In the genomic region with DNA sequence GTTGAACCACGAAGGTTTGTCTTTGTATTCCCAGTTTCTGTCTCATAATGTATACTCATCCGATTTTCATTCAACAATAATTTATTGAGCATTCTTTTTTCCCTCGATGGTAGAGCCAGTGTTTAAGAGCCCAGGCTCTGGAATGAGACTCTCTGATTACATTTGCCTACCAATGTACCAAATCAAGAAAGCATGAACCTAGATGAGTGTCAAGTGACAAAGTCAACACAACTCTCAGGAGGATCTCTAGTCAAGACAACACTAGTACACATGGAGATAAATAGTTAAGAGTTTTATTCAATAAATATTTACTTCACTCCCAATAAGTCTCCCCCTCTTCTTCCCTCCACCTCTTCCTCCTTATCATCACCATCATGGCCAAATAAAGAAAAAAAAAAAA, we compare ENCODE assay signal across 14 cellular contexts.
DNase-seq lines count a peak whose midpoint lies in the region; TF ChIP-seq lines count a peak whose summit lies in the region.
"Had no signal": no experiment of that assay in that cellular context is flagged by ENCODE, and none has a peak within 500 bp of the region (broad histone marks: within the 10 kb centered on the region; RNA-seq: fewer than 3 reads in every experiment).

No MANE protein-coding gene starts in this region.

- DNase-seq in NCI-H510A treated with DMSO at 0.1 percent for 48 hours (lab: John Stamatoyannopoulos, UW), result peak; percentile 12
- no peak for DNase-seq in NCI-H510A (lab: John Stamatoyannopoulos, UW)
- DNase-seq in DMS53 (lab: John Stamatoyannopoulos, UW), result peak; percentile 39
- no peak for DNase-seq in NCI-H774 (lab: John Stamatoyannopoulos, UW)
- DNase-seq in midbrain (lab: John Stamatoyannopoulos, UW), result no peak
- DNase-seq: ACHN; Caco-2; CD4-positive, alpha-beta T cell; GM23248; H7; HFFc6; IMR-90 had no signal

- peak overlapping the region; percentile 90 for H3K27ac ChIP-seq in VCaP
- H3K27ac ChIP-seq: C4-2B, GM23248 had no signal

- TF ChIP-seq CTCF in VCaP (conservative IDR thresholded peaks at IDR 0.05), result no peak

Comparison
In these comparisons a context has a peak if more than half of its experiments do, and no peak if none do; other contexts are left out.
1. DNase-seq: peak in NCI-H510A treated with DMSO at 0.1 percent for 48 hours (single experiment) and DMS53 (single experiment); none in NCI-H510A (single experiment), NCI-H774 (single experiment) and midbrain (single experiment).